Comparison of ENCODE assay signal across 1 cellular context in the genomic region with DNA sequence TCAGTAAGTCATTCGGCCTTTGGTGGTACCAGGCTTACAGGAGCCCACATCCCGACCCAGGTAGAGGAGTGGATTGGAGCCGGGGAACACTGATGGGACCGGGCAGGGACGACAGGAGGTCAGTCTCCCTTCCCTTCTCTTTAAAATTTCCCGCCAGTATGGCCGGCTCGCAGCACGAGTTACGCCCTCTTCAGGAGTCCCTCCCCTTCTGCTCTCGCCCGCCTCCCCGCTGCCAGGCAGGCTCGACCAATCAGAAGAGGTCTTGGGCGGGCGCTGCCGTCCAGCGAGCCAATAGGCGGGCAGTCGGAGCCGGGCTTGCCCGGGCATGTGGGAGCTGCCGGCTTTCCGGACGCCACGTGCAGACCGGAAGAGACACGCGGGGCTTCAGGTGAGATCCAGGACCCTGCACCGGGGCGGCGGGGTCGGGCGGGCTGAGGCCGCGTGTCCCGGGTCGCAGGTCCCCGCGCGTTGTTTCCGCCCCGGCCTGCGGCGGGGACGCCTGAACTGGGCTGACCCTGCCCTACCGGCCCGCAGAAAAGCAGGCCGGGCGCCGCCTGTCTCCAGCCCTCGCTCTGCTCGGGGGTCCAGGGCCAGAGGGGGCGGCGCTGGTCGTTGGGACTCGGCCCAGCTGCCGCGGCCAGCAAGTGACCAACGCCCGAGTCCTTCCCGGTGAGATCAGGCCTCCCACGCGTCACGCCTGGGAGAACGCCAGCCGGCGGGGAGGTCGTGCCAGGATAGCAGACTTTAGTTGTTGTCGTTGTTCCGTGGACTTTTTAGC.
TF ChIP-seq lines count a peak whose summit lies in the region.

A gene with protein sequence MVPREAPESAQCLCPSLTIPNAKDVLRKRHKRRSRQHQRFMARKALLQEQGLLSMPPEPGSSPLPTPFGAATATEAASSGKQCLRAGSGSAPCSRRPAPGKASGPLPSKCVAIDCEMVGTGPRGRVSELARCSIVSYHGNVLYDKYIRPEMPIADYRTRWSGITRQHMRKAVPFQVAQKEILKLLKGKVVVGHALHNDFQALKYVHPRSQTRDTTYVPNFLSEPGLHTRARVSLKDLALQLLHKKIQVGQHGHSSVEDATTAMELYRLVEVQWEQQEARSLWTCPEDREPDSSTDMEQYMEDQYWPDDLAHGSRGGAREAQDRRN (plus strand): TSS at position 346 of the 778 bp plus-strand sequence. CDS start 4,870 bp downstream, outside the sequence.

TF ChIP-seq in GM12878, 131 proteins besides CTCF, POLR2A, EP300 and RAD21 (continued from another document and continues in another):
- no peak for TF ChIP-seq SRF (IDR thresholded peaks at IDR 0.05; ENCODE audit: low read depth in 2 of 2, low read length in 2 of 2)
- TF ChIP-seq, protein P1, sequence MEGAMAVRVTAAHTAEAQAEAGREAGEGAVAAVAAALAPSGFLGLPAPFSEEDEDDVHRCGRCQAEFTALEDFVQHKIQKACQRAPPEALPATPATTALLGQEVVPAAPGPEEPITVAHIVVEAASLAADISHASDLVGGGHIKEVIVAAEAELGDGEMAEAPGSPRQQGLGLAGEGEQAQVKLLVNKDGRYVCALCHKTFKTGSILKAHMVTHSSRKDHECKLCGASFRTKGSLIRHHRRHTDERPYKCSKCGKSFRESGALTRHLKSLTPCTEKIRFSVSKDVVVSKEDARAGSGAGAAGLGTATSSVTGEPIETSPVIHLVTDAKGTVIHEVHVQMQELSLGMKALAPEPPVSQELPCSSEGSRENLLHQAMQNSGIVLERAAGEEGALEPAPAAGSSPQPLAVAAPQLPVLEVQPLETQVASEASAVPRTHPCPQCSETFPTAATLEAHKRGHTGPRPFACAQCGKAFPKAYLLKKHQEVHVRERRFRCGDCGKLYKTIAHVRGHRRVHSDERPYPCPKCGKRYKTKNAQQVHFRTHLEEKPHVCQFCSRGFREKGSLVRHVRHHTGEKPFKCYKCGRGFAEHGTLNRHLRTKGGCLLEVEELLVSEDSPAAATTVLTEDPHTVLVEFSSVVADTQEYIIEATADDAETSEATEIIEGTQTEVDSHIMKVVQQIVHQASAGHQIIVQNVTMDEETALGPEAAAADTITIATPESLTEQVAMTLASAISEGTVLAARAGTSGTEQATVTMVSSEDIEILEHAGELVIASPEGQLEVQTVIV (IDR thresholded peaks at IDR 0.05; ENCODE audit: borderline replicate concordance, partially characterized antibody), result peak; percentile 66
- TF ChIP-seq POU2F2 (IDR thresholded peaks at IDR 0.05; ENCODE audit: borderline replicate concordance, low read depth, low read length), result peak; percentile 34; the same call in 1 of the 3 replicates
- peak; percentile 94 to 98 for TF ChIP-seq BHLHE40 (IDR thresholded peaks at IDR 0.05; ENCODE audit: borderline replicate concordance in 1 of 2, low read depth in 2 of 2, low read length in 1 of 2)
- TF ChIP-seq KLF5 (IDR thresholded peaks at IDR 0.05; ENCODE audit: partially characterized antibody), result peak; percentile 70
- peak; percentile 37; the same call in 1 of the 2 replicates for TF ChIP-seq HCFC1 (IDR thresholded peaks at IDR 0.05; ENCODE audit: low read length)
- TF ChIP-seq, protein P2, sequence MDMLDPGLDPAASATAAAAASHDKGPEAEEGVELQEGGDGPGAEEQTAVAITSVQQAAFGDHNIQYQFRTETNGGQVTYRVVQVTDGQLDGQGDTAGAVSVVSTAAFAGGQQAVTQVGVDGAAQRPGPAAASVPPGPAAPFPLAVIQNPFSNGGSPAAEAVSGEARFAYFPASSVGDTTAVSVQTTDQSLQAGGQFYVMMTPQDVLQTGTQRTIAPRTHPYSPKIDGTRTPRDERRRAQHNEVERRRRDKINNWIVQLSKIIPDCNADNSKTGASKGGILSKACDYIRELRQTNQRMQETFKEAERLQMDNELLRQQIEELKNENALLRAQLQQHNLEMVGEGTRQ (IDR thresholded peaks at IDR 0.05; ENCODE audit: borderline replicate concordance, low read depth, low read length), result peak; percentile 20
- TF ChIP-seq, protein P3, sequence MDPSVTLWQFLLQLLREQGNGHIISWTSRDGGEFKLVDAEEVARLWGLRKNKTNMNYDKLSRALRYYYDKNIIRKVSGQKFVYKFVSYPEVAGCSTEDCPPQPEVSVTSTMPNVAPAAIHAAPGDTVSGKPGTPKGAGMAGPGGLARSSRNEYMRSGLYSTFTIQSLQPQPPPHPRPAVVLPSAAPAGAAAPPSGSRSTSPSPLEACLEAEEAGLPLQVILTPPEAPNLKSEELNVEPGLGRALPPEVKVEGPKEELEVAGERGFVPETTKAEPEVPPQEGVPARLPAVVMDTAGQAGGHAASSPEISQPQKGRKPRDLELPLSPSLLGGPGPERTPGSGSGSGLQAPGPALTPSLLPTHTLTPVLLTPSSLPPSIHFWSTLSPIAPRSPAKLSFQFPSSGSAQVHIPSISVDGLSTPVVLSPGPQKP (IDR thresholded peaks at IDR 0.05; ENCODE audit: low read depth, low read length), result peak; percentile 64; the same call in 1 of the 2 replicates
- TF ChIP-seq TCF3 (IDR thresholded peaks at IDR 0.05; ENCODE audit: borderline replicate concordance, insufficient read depth, low read depth, low read length), result 0 out of 2 replicates have a peak, but pooled peaks have one; percentile 28
- TF ChIP-seq SIN3A (IDR thresholded peaks at IDR 0.05; ENCODE audit: low read depth, low read length), result peak; percentile 93
- peak; percentile 89 for TF ChIP-seq CHD2 (IDR thresholded peaks at IDR 0.05; ENCODE audit: borderline replicate concordance, low read depth, low read length)
- no peak for TF ChIP-seq SMAD1 (IDR thresholded peaks at IDR 0.05; ENCODE audit: low read depth, partially characterized antibody)
- TF ChIP-seq, protein P4, sequence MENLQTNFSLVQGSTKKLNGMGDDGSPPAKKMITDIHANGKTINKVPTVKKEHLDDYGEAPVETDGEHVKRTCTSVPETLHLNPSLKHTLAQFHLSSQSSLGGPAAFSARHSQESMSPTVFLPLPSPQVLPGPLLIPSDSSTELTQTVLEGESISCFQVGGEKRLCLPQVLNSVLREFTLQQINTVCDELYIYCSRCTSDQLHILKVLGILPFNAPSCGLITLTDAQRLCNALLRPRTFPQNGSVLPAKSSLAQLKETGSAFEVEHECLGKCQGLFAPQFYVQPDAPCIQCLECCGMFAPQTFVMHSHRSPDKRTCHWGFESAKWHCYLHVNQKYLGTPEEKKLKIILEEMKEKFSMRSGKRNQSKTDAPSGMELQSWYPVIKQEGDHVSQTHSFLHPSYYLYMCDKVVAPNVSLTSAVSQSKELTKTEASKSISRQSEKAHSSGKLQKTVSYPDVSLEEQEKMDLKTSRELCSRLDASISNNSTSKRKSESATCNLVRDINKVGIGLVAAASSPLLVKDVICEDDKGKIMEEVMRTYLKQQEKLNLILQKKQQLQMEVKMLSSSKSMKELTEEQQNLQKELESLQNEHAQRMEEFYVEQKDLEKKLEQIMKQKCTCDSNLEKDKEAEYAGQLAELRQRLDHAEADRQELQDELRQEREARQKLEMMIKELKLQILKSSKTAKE (IDR thresholded peaks at IDR 0.05; ENCODE audit: low read depth, poor library complexity, severe bottlenecking), result no peak
- TF ChIP-seq, protein P5, sequence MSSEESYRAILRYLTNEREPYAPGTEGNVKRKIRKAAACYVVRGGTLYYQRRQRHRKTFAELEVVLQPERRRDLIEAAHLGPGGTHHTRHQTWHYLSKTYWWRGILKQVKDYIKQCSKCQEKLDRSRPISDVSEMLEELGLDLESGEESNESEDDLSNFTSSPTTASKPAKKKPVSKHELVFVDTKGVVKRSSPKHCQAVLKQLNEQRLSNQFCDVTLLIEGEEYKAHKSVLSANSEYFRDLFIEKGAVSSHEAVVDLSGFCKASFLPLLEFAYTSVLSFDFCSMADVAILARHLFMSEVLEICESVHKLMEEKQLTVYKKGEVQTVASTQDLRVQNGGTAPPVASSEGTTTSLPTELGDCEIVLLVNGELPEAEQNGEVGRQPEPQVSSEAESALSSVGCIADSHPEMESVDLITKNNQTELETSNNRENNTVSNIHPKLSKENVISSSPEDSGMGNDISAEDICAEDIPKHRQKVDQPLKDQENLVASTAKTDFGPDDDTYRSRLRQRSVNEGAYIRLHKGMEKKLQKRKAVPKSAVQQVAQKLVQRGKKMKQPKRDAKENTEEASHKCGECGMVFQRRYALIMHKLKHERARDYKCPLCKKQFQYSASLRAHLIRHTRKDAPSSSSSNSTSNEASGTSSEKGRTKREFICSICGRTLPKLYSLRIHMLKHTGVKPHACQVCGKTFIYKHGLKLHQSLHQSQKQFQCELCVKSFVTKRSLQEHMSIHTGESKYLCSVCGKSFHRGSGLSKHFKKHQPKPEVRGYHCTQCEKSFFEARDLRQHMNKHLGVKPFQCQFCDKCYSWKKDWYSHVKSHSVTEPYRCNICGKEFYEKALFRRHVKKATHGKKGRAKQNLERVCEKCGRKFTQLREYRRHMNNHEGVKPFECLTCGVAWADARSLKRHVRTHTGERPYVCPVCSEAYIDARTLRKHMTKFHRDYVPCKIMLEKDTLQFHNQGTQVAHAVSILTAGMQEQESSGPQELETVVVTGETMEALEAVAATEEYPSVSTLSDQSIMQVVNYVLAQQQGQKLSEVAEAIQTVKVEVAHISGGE (CRISPR knock-in tag; IDR thresholded peaks at IDR 0.05), result no peak
- TF ChIP-seq ZNF217 (IDR thresholded peaks at IDR 0.05), result no peak
- TF ChIP-seq, protein P6, sequence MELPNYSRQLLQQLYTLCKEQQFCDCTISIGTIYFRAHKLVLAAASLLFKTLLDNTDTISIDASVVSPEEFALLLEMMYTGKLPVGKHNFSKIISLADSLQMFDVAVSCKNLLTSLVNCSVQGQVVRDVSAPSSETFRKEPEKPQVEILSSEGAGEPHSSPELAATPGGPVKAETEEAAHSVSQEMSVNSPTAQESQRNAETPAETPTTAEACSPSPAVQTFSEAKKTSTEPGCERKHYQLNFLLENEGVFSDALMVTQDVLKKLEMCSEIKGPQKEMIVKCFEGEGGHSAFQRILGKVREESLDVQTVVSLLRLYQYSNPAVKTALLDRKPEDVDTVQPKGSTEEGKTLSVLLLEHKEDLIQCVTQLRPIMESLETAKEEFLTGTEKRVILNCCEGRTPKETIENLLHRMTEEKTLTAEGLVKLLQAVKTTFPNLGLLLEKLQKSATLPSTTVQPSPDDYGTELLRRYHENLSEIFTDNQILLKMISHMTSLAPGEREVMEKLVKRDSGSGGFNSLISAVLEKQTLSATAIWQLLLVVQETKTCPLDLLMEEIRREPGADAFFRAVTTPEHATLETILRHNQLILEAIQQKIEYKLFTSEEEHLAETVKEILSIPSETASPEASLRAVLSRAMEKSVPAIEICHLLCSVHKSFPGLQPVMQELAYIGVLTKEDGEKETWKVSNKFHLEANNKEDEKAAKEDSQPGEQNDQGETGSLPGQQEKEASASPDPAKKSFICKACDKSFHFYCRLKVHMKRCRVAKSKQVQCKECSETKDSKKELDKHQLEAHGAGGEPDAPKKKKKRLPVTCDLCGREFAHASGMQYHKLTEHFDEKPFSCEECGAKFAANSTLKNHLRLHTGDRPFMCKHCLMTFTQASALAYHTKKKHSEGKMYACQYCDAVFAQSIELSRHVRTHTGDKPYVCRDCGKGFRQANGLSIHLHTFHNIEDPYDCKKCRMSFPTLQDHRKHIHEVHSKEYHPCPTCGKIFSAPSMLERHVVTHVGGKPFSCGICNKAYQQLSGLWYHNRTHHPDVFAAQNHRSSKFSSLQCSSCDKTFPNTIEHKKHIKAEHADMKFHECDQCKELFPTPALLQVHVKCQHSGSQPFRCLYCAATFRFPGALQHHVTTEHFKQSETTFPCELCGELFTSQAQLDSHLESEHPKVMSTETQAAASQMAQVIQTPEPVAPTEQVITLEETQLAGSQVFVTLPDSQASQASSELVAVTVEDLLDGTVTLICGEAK (IDR thresholded peaks at IDR 0.05; ENCODE audit: borderline replicate concordance), result peak; percentile 36; the same call in 1 of the 2 replicates
- peak; percentile 79; the same call in 1 of the 2 replicates for TF ChIP-seq BACH1 (IDR thresholded peaks at IDR 0.05; ENCODE audit: borderline replicate concordance)
- no peak for TF ChIP-seq NR2C2 (IDR thresholded peaks at IDR 0.05; ENCODE audit: borderline replicate concordance, control insufficient read depth, insufficient read length, low read depth)
- no peak for TF ChIP-seq SREBF2 (IDR thresholded peaks at IDR 0.05; ENCODE audit: low read length)
- peak in 1 of 2 experiments; percentile 63; a peak in 1 of 3 replicates for TF ChIP-seq EGR1 (IDR thresholded peaks at IDR 0.05; ENCODE audit: borderline replicate concordance in 1 of 2, low read depth in 2 of 2, low read length in 2 of 2)
- TF ChIP-seq SP1 (IDR thresholded peaks at IDR 0.05; ENCODE audit: low read depth, low read length), result peak; percentile 95
- no peak for TF ChIP-seq ZZZ3 (IDR thresholded peaks at IDR 0.05; ENCODE audit: control insufficient read depth, insufficient read length, low read depth)
- no peak for TF ChIP-seq ZNF274 (IDR thresholded peaks at IDR 0.05; ENCODE audit: insufficient read depth, insufficient read length)
- TF ChIP-seq, protein P7, sequence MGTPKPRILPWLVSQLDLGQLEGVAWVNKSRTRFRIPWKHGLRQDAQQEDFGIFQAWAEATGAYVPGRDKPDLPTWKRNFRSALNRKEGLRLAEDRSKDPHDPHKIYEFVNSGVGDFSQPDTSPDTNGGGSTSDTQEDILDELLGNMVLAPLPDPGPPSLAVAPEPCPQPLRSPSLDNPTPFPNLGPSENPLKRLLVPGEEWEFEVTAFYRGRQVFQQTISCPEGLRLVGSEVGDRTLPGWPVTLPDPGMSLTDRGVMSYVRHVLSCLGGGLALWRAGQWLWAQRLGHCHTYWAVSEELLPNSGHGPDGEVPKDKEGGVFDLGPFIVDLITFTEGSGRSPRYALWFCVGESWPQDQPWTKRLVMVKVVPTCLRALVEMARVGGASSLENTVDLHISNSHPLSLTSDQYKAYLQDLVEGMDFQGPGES (IDR thresholded peaks at IDR 0.05), result peak; percentile 88
- TF ChIP-seq EED (IDR thresholded peaks at IDR 0.05; ENCODE audit: low read depth), result 0 out of 2 replicates have a peak, but pooled peaks have one; percentile 25
- TF ChIP-seq, protein P8, sequence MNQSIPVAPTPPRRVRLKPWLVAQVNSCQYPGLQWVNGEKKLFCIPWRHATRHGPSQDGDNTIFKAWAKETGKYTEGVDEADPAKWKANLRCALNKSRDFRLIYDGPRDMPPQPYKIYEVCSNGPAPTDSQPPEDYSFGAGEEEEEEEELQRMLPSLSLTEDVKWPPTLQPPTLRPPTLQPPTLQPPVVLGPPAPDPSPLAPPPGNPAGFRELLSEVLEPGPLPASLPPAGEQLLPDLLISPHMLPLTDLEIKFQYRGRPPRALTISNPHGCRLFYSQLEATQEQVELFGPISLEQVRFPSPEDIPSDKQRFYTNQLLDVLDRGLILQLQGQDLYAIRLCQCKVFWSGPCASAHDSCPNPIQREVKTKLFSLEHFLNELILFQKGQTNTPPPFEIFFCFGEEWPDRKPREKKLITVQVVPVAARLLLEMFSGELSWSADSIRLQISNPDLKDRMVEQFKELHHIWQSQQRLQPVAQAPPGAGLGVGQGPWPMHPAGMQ (IDR thresholded peaks at IDR 0.05; ENCODE audit: borderline replicate concordance), result no peak
- TF ChIP-seq GATAD2B (conservative IDR thresholded peaks at IDR 0.05; ENCODE audit: low read depth), result peak; percentile 94
- peak; percentile 94 for TF ChIP-seq CHD1 (IDR thresholded peaks at IDR 0.05; ENCODE audit: low read depth, low read length)
- no peak for TF ChIP-seq MTA3 (IDR thresholded peaks at IDR 0.05; ENCODE audit: borderline replicate concordance, low read length)
- TF ChIP-seq, protein P9, sequence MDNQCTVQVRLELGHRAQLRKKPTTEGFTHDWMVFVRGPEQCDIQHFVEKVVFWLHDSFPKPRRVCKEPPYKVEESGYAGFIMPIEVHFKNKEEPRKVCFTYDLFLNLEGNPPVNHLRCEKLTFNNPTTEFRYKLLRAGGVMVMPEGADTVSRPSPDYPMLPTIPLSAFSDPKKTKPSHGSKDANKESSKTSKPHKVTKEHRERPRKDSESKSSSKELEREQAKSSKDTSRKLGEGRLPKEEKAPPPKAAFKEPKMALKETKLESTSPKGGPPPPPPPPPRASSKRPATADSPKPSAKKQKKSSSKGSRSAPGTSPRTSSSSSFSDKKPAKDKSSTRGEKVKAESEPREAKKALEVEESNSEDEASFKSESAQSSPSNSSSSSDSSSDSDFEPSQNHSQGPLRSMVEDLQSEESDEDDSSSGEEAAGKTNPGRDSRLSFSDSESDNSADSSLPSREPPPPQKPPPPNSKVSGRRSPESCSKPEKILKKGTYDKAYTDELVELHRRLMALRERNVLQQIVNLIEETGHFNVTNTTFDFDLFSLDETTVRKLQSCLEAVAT (IDR thresholded peaks at IDR 0.05), result no peak
- peak; percentile 77 for TF ChIP-seq NR2F1 (conservative IDR thresholded peaks at IDR 0.05)
